ENCODE assay signal across 23 cellular contexts in the genomic region with DNA sequence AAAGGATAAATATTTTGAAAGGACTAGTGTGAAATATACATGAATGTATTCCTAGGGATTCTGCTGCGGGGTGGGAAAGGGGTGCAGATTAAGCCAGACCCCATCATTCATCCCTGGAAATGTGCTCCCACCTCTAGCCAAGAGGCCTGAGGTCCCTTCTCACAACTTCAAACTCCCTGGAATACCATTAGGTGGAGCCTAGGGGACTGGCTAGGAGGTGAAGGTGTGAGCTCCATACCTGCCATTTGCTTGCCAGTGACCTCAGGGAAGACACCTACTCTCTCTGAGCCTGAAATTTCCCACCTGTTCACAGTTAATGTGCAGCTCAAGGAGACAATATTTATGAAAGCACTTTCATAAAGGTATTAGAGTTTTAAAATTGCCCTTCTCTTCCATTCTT. TPM values are rescaled to one million over a fixed set of nuclear protein-coding genes. Genes with fewer than 3 reads are reported as not detected.
DNase-seq lines count a peak whose midpoint lies in the region; ATAC-seq, FAIRE-seq and TF ChIP-seq lines count a peak whose summit lies in the region.
"Had no signal": no experiment of that assay in that cellular context is flagged by ENCODE, and none has a peak within 500 bp of the region (broad histone marks: within the 10 kb centered on the region; RNA-seq: fewer than 3 reads in every experiment).

No MANE protein-coding gene starts in this region.

- CTCF ChIA-PET in SK-N-SH (lab: Yijun Ruan, JAX) (interaction anchor here (0.5 to 0.9 kb wide), 3 partner anchors 41 to 325 kb away, joined by 3 to 4 read pairs (median 3); no protein-coding TSS in a partner anchor), H1 (lab: Charles Lee; ENCODE audit: partially characterized antibody) (interaction anchor here (0.7 to 3.2 kb wide), 12 partner anchors 8 to 324 kb away, joined by 3 to 20 read pairs (median 4); no protein-coding TSS in a partner anchor)

- no peak overlapping the region for H4K5ac ChIP-seq in H1 (ENCODE audit: insufficient read length, low read depth, low read length)

- in situ Hi-C loops in GM23248 (cut with MboI), result loop anchor here (25.0 kb wide), 2 partner anchors 181 to 256 kb away; no protein-coding TSS in a partner anchor

- H2AK5ac ChIP-seq in H1 (ENCODE audit: low read depth, low read length), result no peak overlapping the region

- no peak overlapping the region for H3K4me2 ChIP-seq in SK-N-SH
- H3K4me2 ChIP-seq in H1 (ENCODE audit: insufficient read depth in 1 of 2, low read depth in 2 of 2, low read length in 2 of 2), result peak overlapping the region in 1 of 2 experiments; percentile 6; a peak in 1 of 4 replicates
- H3K4me2 ChIP-seq in GM23248 (ENCODE audit: unreplicated experiment), result no peak overlapping the region
- H3K4me2 ChIP-seq: BLaER1 had no signal

- no peak overlapping the region for H2BK120ac ChIP-seq in H1 (replicated peaks; ENCODE audit: low read depth, low read length)

- H4K8ac ChIP-seq in H1 (ENCODE audit: extremely low read depth, insufficient read depth, low read length), result no peak overlapping the region

- H3K4ac ChIP-seq in H1 (replicated peaks; ENCODE audit: insufficient read length, low read depth, low read length), result no peak overlapping the region

- H3K18ac ChIP-seq in H1 (ENCODE audit: extremely low read depth, low read length), result no peak overlapping the region; the same call in 1 of the 2 replicates

- H3K27ac Mint-ChIP-seq in mesothelial cell of epicardium, result peak overlapping the region; percentile 95
- H3K27ac Mint-ChIP-seq: CD8-positive, alpha-beta T cell had no signal

- no peak overlapping the region for H3K4me3 Mint-ChIP-seq in mesothelial cell of epicardium
- H3K4me3 Mint-ChIP-seq: CD8-positive, alpha-beta T cell had no signal

- H3K27ac ChIP-seq in SK-N-SH (ENCODE audit: low read depth in 2 of 2, low read length in 1 of 2), result peak overlapping the region in 1 of 2 experiments; percentile 97; a peak in 1 of 4 replicates
- no peak overlapping the region for H3K27ac ChIP-seq in H1 (ENCODE audit: low read depth, low read length)
- H3K27ac ChIP-seq in GM23248, result no peak overlapping the region
- H3K27ac ChIP-seq: BLaER1, SK-N-MC had no signal

- H4K91ac ChIP-seq in H1 (replicated peaks; ENCODE audit: insufficient read length, low read length), result no peak overlapping the region

- H3K36me3 ChIP-seq in SK-N-SH (replicated peaks in 1 of 2; ENCODE audit: control insufficient read depth in 1 of 2, insufficient read depth in 2 of 2, low read length in 1 of 2) (no peaks in the 10 kb centered on the region), H1 (ENCODE audit: control insufficient read depth in 2 of 4, insufficient read depth in 4 of 4, low read length in 3 of 4) (no peaks in the 10 kb centered on the region), GM23248 (ENCODE audit: low read depth) (no peaks in the 10 kb centered on the region)
- H3K36me3 ChIP-seq: BLaER1, Peyer's patch had no signal

- H3K36me3 Mint-ChIP-seq in mesothelial cell of epicardium, result no peaks in the 10 kb centered on the region
- H3K36me3 Mint-ChIP-seq: CD8-positive, alpha-beta T cell had no signal

- H3K23ac ChIP-seq in H1 (ENCODE audit: insufficient read length), result no peak overlapping the region

- H3K79me2 ChIP-seq in SK-N-SH (ENCODE audit: insufficient read depth) (peaks cover 17% of the 10 kb centered on the region), H1 (ENCODE audit: control insufficient read depth in 1 of 2, insufficient read depth in 2 of 2, low read length in 2 of 2) (peaks cover 0 to 10% of the 10 kb centered on the region in 2 experiments; a peak in 1 of 4 replicates), GM23248 (ENCODE audit: insufficient read depth) (no peaks in the 10 kb centered on the region)

- no peak overlapping the region for H3K14ac ChIP-seq in H1 (ENCODE audit: insufficient read length)

- no peak overlapping the region for H3K9ac ChIP-seq in SK-N-SH
- no peak overlapping the region for H3K9ac ChIP-seq in H1 (replicated peaks in 1 of 4; ENCODE audit: extremely low read depth in 1 of 4, low read depth in 3 of 4, low read length in 3 of 4)
- H3K9ac ChIP-seq in GM23248, result no peak overlapping the region
- H3K9ac ChIP-seq: BLaER1 had no signal

- H3K9me3 ChIP-seq in SK-N-SH (no peaks in the 10 kb centered on the region), H1 (ENCODE audit: insufficient read depth in 2 of 2, low read depth in 1 of 2, low read length in 1 of 2) (no peaks in the 10 kb centered on the region), GM23248 (ENCODE audit: low read depth) (no peaks in the 10 kb centered on the region)
- H3K9me3 ChIP-seq: BLaER1, Peyer's patch had no signal

- H3K4me1 Mint-ChIP-seq in mesothelial cell of epicardium, result peaks cover 43% of the 10 kb centered on the region

- H4K20me1 ChIP-seq in SK-N-SH (ENCODE audit: insufficient read depth) (no peaks in the 10 kb centered on the region), H1 (replicated peaks in 1 of 2; ENCODE audit: control insufficient read depth in 1 of 2, insufficient read depth in 2 of 2, low read length in 2 of 2) (no peaks in the 10 kb centered on the region), GM23248 (ENCODE audit: insufficient read depth) (no peaks in the 10 kb centered on the region)
- H4K20me1 ChIP-seq: BLaER1 had no signal

- TF ChIP-seq CTCF in SK-N-SH (IDR thresholded peaks at IDR 0.05) (no peak), H1 (IDR thresholded peaks at IDR 0.05; ENCODE audit: control extremely low read depth in 1 of 3, insufficient read depth in 1 of 3, low read depth in 1 of 3, low read length in 3 of 3) (peak in 1 of 3 experiments; percentile 33; a peak in 2 of 4 replicates), mesothelial cell of epicardium (IDR thresholded peaks at IDR 0.05; ENCODE audit: unreplicated experiment) (no peak)

- 83% methylated on average over 1 of the region's 1 CpG for WGBS in SK-N-SH (ENCODE audit: low lambda C conversion rate)
- 100% methylated on average over 1 of the region's 1 CpG; no CpG with 5 or more reads in 1 of the 2 experiments for WGBS in H1 (ENCODE audit: extremely low coverage in 1 of 2, insufficient coverage in 1 of 2, insufficient read length in 1 of 2, insufficient replicate concordance in 2 of 2, low coverage in 1 of 2, low lambda C conversion rate in 2 of 2, missing lambda C conversion rate in 1 of 2), 2 experiments
- WGBS in GM23248 (ENCODE audit: low coverage in 1 of 2, low lambda C conversion rate in 2 of 2, missing lambda C conversion rate in 2 of 2), 2 experiments, result 91 to 94% methylated on average over 1 of the region's 1 CpG

- FAIRE-seq in H1 (lab: Jason Lieb, UNC), result peak; percentile 19
- FAIRE-seq: D721Med, GM12878, GM18507, H54 had no signal

- TF ChIP-seq POLR2A in H1 (IDR thresholded peaks at IDR 0.05; ENCODE audit: control extremely low read depth in 1 of 2, low read depth in 2 of 2, low read length in 2 of 2), result no peak

- peak overlapping the region; percentile 65 for H2AFZ ChIP-seq in SK-N-SH (ENCODE audit: low read depth)
- no peak overlapping the region for H2AFZ ChIP-seq in H1 (ENCODE audit: low read length)
- no peak overlapping the region for H2AFZ ChIP-seq in GM23248

- no peak for ATAC-seq in SK-N-SH treated with all-trans-retinoic acid at 6 μM for 48 hours
- ATAC-seq in GM18868 (IDR thresholded peaks at IDR 0.05; ENCODE audit: unreplicated experiment), result no peak
- no peak for ATAC-seq in HG02885 (IDR thresholded peaks at IDR 0.05; ENCODE audit: poor library complexity, unreplicated experiment)
- ATAC-seq in GM18502 (IDR thresholded peaks at IDR 0.05; ENCODE audit: poor library complexity, unreplicated experiment), result no peak
- ATAC-seq: CD8-positive, alpha-beta T cell; GM12878; Right ventricle myocardium inferior had no signal

- H3K4me3 ChIP-seq in SK-N-SH (ENCODE audit: low read depth in 2 of 2, low read length in 1 of 2) (no peak overlapping the region), H1 (ENCODE audit: extremely low read depth in 1 of 4, insufficient read depth in 2 of 4, low read depth in 3 of 4, low read length in 4 of 4) (no peak overlapping the region), GM23248 (no peak overlapping the region)
- H3K4me3 ChIP-seq: BLaER1, GM12878, Peyer's patch, SK-N-MC had no signal

- no peaks in the 10 kb centered on the region for H3K9me3 Mint-ChIP-seq in mesothelial cell of epicardium
- H3K9me3 Mint-ChIP-seq: CD8-positive, alpha-beta T cell had no signal

- H3K27me3 Mint-ChIP-seq in mesothelial cell of epicardium (ENCODE audit: low read depth), result no peaks in the 10 kb centered on the region

- H3F3A ChIP-seq in SK-N-SH (replicated peaks; ENCODE audit: insufficient read depth) (peaks cover 20% of the 10 kb centered on the region), GM23248 (ENCODE audit: insufficient read depth) (peaks cover 18% of the 10 kb centered on the region)

- peaks cover 0 to 37% of the 10 kb centered on the region in 2 experiments; a peak in 3 of 4 replicates for H3K4me1 ChIP-seq in SK-N-SH (ENCODE audit: control insufficient read depth in 1 of 2, insufficient read depth in 2 of 2, low read depth in 1 of 2, low read length in 1 of 2)
- peaks cover 15 to 28% (median 22%) of the 10 kb centered on the region in 4 experiments for H3K4me1 ChIP-seq in H1 (replicated peaks in 1 of 4; ENCODE audit: control insufficient read depth in 3 of 4, insufficient read depth in 4 of 4, low read length in 3 of 4)
- H3K4me1 ChIP-seq in GM23248 (ENCODE audit: insufficient read depth), result peaks cover 39% of the 10 kb centered on the region
- H3K4me1 ChIP-seq: Peyer's patch had no signal

- 0 out of 2 replicates have a peak overlapping the region, but pooled peaks have one; percentile 12 for H2BK15ac ChIP-seq in H1 (ENCODE audit: low read length)

- TF ChIP-seq EP300 in SK-N-SH (IDR thresholded peaks at IDR 0.05; ENCODE audit: borderline replicate concordance in 1 of 2, low read depth in 1 of 2, low read length in 1 of 2) (no peak), H1 (IDR thresholded peaks at IDR 0.05; ENCODE audit: borderline replicate concordance in 1 of 2, low read depth in 2 of 2, low read length in 2 of 2) (no peak)

- H3K79me1 ChIP-seq in H1 (ENCODE audit: low read depth, low read length), result no peaks in the 10 kb centered on the region

- H3K23me2 ChIP-seq in H1 (ENCODE audit: low read depth, low read length), result no peaks in the 10 kb centered on the region; the same call in 1 of the 2 replicates

- no peak overlapping the region; the same call in 1 of the 2 replicates for H2BK20ac ChIP-seq in H1 (ENCODE audit: low read length)

- no peaks in the 10 kb centered on the region for H3K9me2 ChIP-seq in SK-N-SH
- no peaks in the 10 kb centered on the region for H3K9me2 ChIP-seq in GM23248 (ENCODE audit: insufficient read depth)

- POLR2A ChIA-PET in SK-N-SH (lab: Yijun Ruan, JAX), result no interaction called here
- POLR2A ChIA-PET in H1 (lab: Charles Lee; ENCODE audit: partially characterized antibody), result interaction anchor here (0.6 to 1.7 kb wide), 4 partner anchors 9 to 250 kb away, joined by 3 to 8 read pairs (median 3); no protein-coding TSS in a partner anchor

- DNase-seq in SK-N-SH (no peak), H1 (ENCODE audit: low read depth in 1 of 2, low spot score in 2 of 2) (no peak), mesothelial cell of epicardium (ENCODE audit: low spot score in 2 of 2, unreplicated experiment in 2 of 2) (no peak), GM23248 (no peak)
- DNase-seq: CD8-positive, alpha-beta T cell; DND-41; GDM1; NCI-H2029; NCI-H2171; NCI-H774; Peyer's patch; T-helper 1 cell had no signal

- no peak for TF ChIP-seq RAD21 in SK-N-SH (IDR thresholded peaks at IDR 0.05; ENCODE audit: low read length)
- peak; percentile 30 to 55; a peak in 3 of 4 replicates for TF ChIP-seq RAD21 in H1 (IDR thresholded peaks at IDR 0.05 in 1 of 2, conservative IDR thresholded peaks at IDR 0.05 in 1 of 2; ENCODE audit: low read depth in 2 of 2, low read length in 2 of 2)

- peak overlapping the region; percentile 53; the same call in 1 of the 2 replicates for H2BK12ac ChIP-seq in H1 (ENCODE audit: low read depth, low read length)

- no peak overlapping the region for H2BK5ac ChIP-seq in H1 (ENCODE audit: low read depth, low read length)

- no peak overlapping the region for H3K56ac ChIP-seq in H1 (replicated peaks; ENCODE audit: insufficient read length, low read depth, low read length)

- H3K27me3 ChIP-seq in SK-N-SH (ENCODE audit: insufficient read depth) (no peaks in the 10 kb centered on the region), H1 (replicated peaks in 1 of 4; ENCODE audit: control insufficient read depth in 3 of 4, extremely low read depth in 1 of 4, insufficient read depth in 3 of 4, low read length in 3 of 4) (no peaks in the 10 kb centered on the region), GM23248 (replicated peaks; ENCODE audit: insufficient read depth) (no peaks in the 10 kb centered on the region)
- H3K27me3 ChIP-seq: Peyer's patch had no signal

RNA-seq across cellular contexts. Expression of a gene that starts 4.7 kb away (rescaled TPM):
- 486 and 709 TPM in 2 replicates for polyA plus RNA-seq in SK-N-SH (2012; rRNA removed)
- polyA plus RNA-seq in SK-N-SH (2012; cell fraction: cytosol; rRNA removed), result 749 and 798 TPM in 2 replicates
- 877 and 1,310 TPM in 2 replicates for polyA plus RNA-seq in SK-N-SH (2012; cell fraction: nucleus; rRNA removed)
- total RNA-seq in H1 (2021; fragmentation: NEBNext Ultra II Directional; extraction: Animal tissue kit (Norgen Biotek cat#: 25700)), result 105 and 107 TPM in 2 replicates
- polyA plus RNA-seq in H1 (2011; rRNA removed), result 25.0 and 47.5 TPM in 2 replicates
- polyA plus RNA-seq in H1 (2011; cell fraction: cytosol; rRNA removed), result 41.2 TPM
- polyA plus RNA-seq in H1 (2011; cell fraction: nucleus; rRNA removed), result 63.0 TPM
- 45.9 to 78.2 TPM (median 57.8 TPM) in 4 replicates for polyA plus RNA-seq in H1 (2012, experiment 1 of 2)
- polyA plus RNA-seq in H1 (2012, experiment 2 of 2), result 40.3 TPM
- polyA plus RNA-seq in H1 (2013, experiment 1 of 2), result 74.6 TPM
- 92.4 TPM for polyA plus RNA-seq in H1 (2013, experiment 2 of 2)
- 15.8 and 28.5 TPM in 2 replicates for polyA minus RNA-seq in H1 (2011; rRNA and poly(A)+ RNA removed)
- polyA minus RNA-seq in H1 (2011; cell fraction: cytosol; rRNA and poly(A)+ RNA removed), result 40.0 TPM
- 69.8 TPM for polyA minus RNA-seq in H1 (2011; cell fraction: nucleus; rRNA and poly(A)+ RNA removed)
- 683 to 766 TPM (median 697 TPM) in 3 replicates for total RNA-seq in mesothelial cell of epicardium
- 397 and 410 TPM in 2 replicates for total RNA-seq in GM23248 (2014; rRNA removed; shearing (Covaris generic))
- polyA plus RNA-seq in GM23248 (2016; fragmentation: Nextera tagmentation; extraction: Ambion mirVana), result 1,621 and 1,647 TPM in 2 replicates
